ENCODE assay signal across 8 cellular contexts in the genomic region with DNA sequence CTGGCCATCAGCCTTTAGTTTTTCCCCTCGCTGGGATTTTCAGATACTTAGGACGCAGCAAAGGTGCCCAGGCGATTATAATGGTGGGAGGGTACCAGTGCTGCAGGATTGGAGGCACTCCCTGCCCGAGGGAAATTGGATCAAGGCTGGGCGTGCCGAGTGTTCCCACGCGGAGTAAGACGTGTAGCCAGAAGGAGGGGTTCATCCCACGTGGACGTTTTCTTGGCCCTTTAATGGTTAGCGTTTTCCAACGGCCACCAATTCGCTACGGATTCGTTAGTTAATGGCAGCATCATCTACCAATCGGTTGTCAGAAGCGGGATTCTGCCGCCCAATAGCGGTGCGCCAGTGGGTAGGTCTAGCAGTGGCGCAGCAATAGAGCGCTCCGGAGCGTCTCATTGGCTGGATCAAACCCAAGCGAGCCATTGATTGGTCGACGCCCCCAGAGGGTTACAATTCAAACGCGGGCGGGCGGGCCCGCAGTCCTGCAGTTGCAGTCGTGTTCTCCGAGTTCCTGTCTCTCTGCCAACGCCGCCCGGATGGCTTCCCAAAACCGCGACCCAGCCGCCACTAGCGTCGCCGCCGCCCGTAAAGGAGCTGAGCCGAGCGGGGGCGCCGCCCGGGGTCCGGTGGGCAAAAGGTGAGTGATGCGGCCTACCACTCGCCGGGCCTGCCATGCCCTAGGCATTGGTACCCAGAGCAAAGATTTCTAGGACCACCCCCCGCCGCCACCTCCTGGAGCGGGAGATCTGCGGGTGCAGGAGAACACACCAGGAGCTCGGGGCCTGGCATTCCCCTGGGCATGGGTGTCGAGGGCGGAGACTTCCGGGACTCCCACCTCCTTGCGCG. TPM values are rescaled to one million over a fixed set of nuclear protein-coding genes. Genes with fewer than 3 reads are reported as not detected.
DNase-seq lines count a peak whose midpoint lies in the region; TF ChIP-seq lines count a peak whose summit lies in the region.

A gene (plus strand): TSS at position 488 of the 849 bp plus-strand sequence. CDS start 52 bp downstream, at position 540.

- no peak for TF ChIP-seq EP300 in suprapubic skin (IDR thresholded peaks at IDR 0.05)

- peak within 1 kb of the TSS; percentile 83 for H3K27ac Mint-ChIP-seq in HFFc6
- peak within 1 kb of the TSS; percentile 86 for H3K27ac Mint-ChIP-seq in activated naive CD4-positive, alpha-beta T cell treated with anti-CD3 and anti-CD28 coated beads, Interleukin-2, amount 10 ng/mL, durations not matched to agents 7 days and 5 days

- DNase-seq in GM04503 (ENCODE audit: low read depth), result peak; percentile 99
- peak; percentile 100 for DNase-seq in HFFc6
- peak; percentile 67 for DNase-seq in NB4 (ENCODE audit: low read depth)
- peak; percentile 100 for DNase-seq in SK-N-DZ (ENCODE audit: low spot score)
- DNase-seq in activated naive CD4-positive, alpha-beta T cell treated with anti-CD3 and anti-CD28 coated beads, Interleukin-2, amount 10 ng/mL, durations not matched to agents 7 days and 5 days, result peak; percentile 98
- DNase-seq in globus pallidus (ENCODE audit: low spot score), result peak; percentile 98
- peak; percentile 79 to 99 (median 96) for DNase-seq in nucleus accumbens (lab: John Stamatoyannopoulos, UW)
- peak; percentile 98 to 99 for DNase-seq in suprapubic skin (ENCODE audit: low spot score in 2 of 2)

- no peaks in the 10 kb centered on the region for H3K9me3 Mint-ChIP-seq in HFFc6
- H3K9me3 Mint-ChIP-seq in activated naive CD4-positive, alpha-beta T cell treated with anti-CD3 and anti-CD28 coated beads, Interleukin-2, amount 10 ng/mL, durations not matched to agents 7 days and 5 days, result no peaks in the 10 kb centered on the region

- H3K27ac ChIP-seq in suprapubic skin, result no peak within 1 kb of the TSS

- no peaks in the 10 kb centered on the region for H3K27me3 ChIP-seq in suprapubic skin

- TF ChIP-seq CTCF in HFFc6 (IDR thresholded peaks at IDR 0.05), result no peak
- TF ChIP-seq CTCF in NB4 (IDR thresholded peaks at IDR 0.05; ENCODE audit: low read depth, low read length), result no peak
- no peak for TF ChIP-seq CTCF in suprapubic skin (IDR thresholded peaks at IDR 0.05)

- TF ChIP-seq POLR2A in NB4 (IDR thresholded peaks at IDR 0.05; ENCODE audit: extremely low read depth, insufficient read length) (no peak), suprapubic skin (IDR thresholded peaks at IDR 0.05) (no peak)

- no peaks in the 10 kb centered on the region for H3K9me3 ChIP-seq in suprapubic skin

- H3K4me1 Mint-ChIP-seq in HFFc6 (ENCODE audit: low read depth), result peaks cover 47% of the 10 kb centered on the region
- H3K4me1 Mint-ChIP-seq in activated naive CD4-positive, alpha-beta T cell treated with anti-CD3 and anti-CD28 coated beads, Interleukin-2, amount 10 ng/mL, durations not matched to agents 7 days and 5 days, result peaks cover 39% of the 10 kb centered on the region

- H3K4me3 ChIP-seq in NB4 (ENCODE audit: low read depth, low read length) (peak within 1 kb of the TSS; percentile 49), suprapubic skin (peak within 1 kb of the TSS; percentile 69)

- no peaks in the 10 kb centered on the region; the same call in 1 of the 2 replicates for H3K27me3 Mint-ChIP-seq in HFFc6 (ENCODE audit: insufficient read depth)
- H3K27me3 Mint-ChIP-seq in activated naive CD4-positive, alpha-beta T cell treated with anti-CD3 and anti-CD28 coated beads, Interleukin-2, amount 10 ng/mL, durations not matched to agents 7 days and 5 days, result no peaks in the 10 kb centered on the region

- H3K4me3 Mint-ChIP-seq in HFFc6, result peak within 1 kb of the TSS; percentile 97
- H3K4me3 Mint-ChIP-seq in activated naive CD4-positive, alpha-beta T cell treated with anti-CD3 and anti-CD28 coated beads, Interleukin-2, amount 10 ng/mL, durations not matched to agents 7 days and 5 days, result peak within 1 kb of the TSS; percentile 91

- peaks cover 41% of the 10 kb centered on the region for H3K36me3 ChIP-seq in suprapubic skin

- CTCF ChIA-PET in activated naive CD4-positive, alpha-beta T cell treated with anti-CD3 and anti-CD28 coated beads, Interleukin-2, amount 10 ng/mL, durations not matched to agents 7 days and 5 days (lab: Charles Lee), result interaction anchor here (0.6 to 2.6 kb wide), 4 partner anchors 12 to 158 kb away, joined by 3 to 13 read pairs (median 6); no protein-coding TSS in a partner anchor

- WGBS in suprapubic skin, result 0% methylated on average over 27 of the region's 65 CpGs

- H3K36me3 Mint-ChIP-seq in HFFc6 (ENCODE audit: low read depth), result peaks cover 52% of the 10 kb centered on the region
- peaks cover 68% of the 10 kb centered on the region for H3K36me3 Mint-ChIP-seq in activated naive CD4-positive, alpha-beta T cell treated with anti-CD3 and anti-CD28 coated beads, Interleukin-2, amount 10 ng/mL, durations not matched to agents 7 days and 5 days

- H3K4me1 ChIP-seq in suprapubic skin, result peaks cover 14% of the 10 kb centered on the region

RNA-seq across cellular contexts. Expression of the gene that starts here (rescaled TPM):
- total RNA-seq in HFFc6 (2021; fragmentation: NEBNext Ultra II Directional; extraction: Animal tissue kit (Norgen Biotek cat#: 25700)), result 100 to 1,000 TPM in 1 of 6 experiments, 10 to 100 TPM in 5; 42.6 to 101 (median 91.3) TPM
- polyA plus RNA-seq in SK-N-DZ (2014; cell fraction: cytosol; rRNA removed), result 632 and 647 TPM in 2 replicates
- 277 and 311 TPM in 2 replicates for polyA plus RNA-seq in SK-N-DZ (2014; cell fraction: nucleus; rRNA removed)
- total RNA-seq in suprapubic skin, result 10 to 100 TPM in 3 of 4 donors, 1 to 10 TPM in 1; 9.0 to 25.4 (median 20.7) TPM
